In genomic region chr5:168489059-168489458, GRCh38 we compare ENCODE assay signal across 36 cellular contexts. TPM values are rescaled to one million over a fixed set of nuclear protein-coding genes. Genes with fewer than 3 reads are reported as not detected.
"Had no signal": no experiment of that assay in that cellular context is flagged by ENCODE, and none has a peak within 500 bp of the region (broad histone marks: within the 10 kb centered on the region; RNA-seq: fewer than 3 reads in every experiment).

No MANE protein-coding gene starts in this region.

- H3K4me3 ChIP-seq: adrenal gland, colonic mucosa, Peyer's patch had no signal

- H3K9me3 ChIP-seq: adrenal gland, colonic mucosa, Peyer's patch had no signal

- H3K4me1 ChIP-seq: colonic mucosa had no signal

- DNase-seq: activated CD4-positive, alpha-beta memory T cell treated with anti-CD3 and anti-CD28 coated beads, Interleukin-2, amount 10 ng/mL, durations not matched to agents 7 days and 5 days; activated CD4-positive, alpha-beta T cell treated with anti-CD3 and anti-CD28 coated beads for 1 hour; activated CD4-positive, alpha-beta T cell treated with anti-CD3 and anti-CD28 coated beads for 48 hours; activated CD4-positive, CD25-positive, alpha-beta regulatory T cell; activated CD8-positive, alpha-beta memory T cell treated with anti-CD3 and anti-CD28 coated beads for 24 hours; activated CD8-positive, alpha-beta memory T cell treated with anti-CD3 and anti-CD28 coated beads, Interleukin-2, amount 10 ng/mL, durations not matched to agents 7 days and 5 days; activated gamma-delta T cell treated with Interleukin-2 at 50 U/mL for 16 hours; activated naive CD4-positive, alpha-beta T cell treated with anti-CD3 and anti-CD28 coated beads for 36 hours; activated naive CD8-positive, alpha-beta T cell treated with anti-CD3 and anti-CD28 coated beads, Interleukin-2, amount 10 ng/mL, durations not matched to agents 7 days and 5 days; activated T-cell treated with anti-CD3 and anti-CD28 coated beads, Interleukin-2, amount 50 U/mL, for 24 hours; adrenal gland; brain microvascular endothelial cell; central memory CD4-positive, alpha-beta T cell; colonic mucosa; Karpas-422; KBM-7; NCI-H1105; NCI-H1417 treated with DMSO at 0.1 percent for 48 hours; NCI-H1694; NCI-H2029; NCI-H2171; NCI-H510A; NCI-H526; NCI-H748 treated with DMSO at 0.1 percent for 48 hours; NK-92 treated with Interleukin-12 subunit alpha and Interleukin-12 subunit beta, amount 100 ng/mL, for 24 hours; PC-3; Peyer's patch; RPMI8226; SIG-M5; SW 1271; T-helper 1 cell; T-helper 2 cell; T-helper 9 cell had no signal

- ATAC-seq: activated CD8-positive, alpha-beta memory T cell treated with anti-CD3 and anti-CD28 coated beads, Interleukin-2, amount 10 ng/mL, durations not matched to agents 7 days and 5 days; PC-3 had no signal

- H3K27me3 Mint-ChIP-seq: activated CD4-positive, alpha-beta memory T cell treated with anti-CD3 and anti-CD28 coated beads, Interleukin-2, amount 10 ng/mL, durations not matched to agents 7 days and 5 days; activated CD8-positive, alpha-beta memory T cell treated with anti-CD3 and anti-CD28 coated beads, Interleukin-2, amount 10 ng/mL, durations not matched to agents 7 days and 5 days; activated naive CD8-positive, alpha-beta T cell treated with anti-CD3 and anti-CD28 coated beads, Interleukin-2, amount 10 ng/mL, durations not matched to agents 7 days and 5 days; activated T-cell treated with anti-CD3 and anti-CD28 coated beads, Interleukin-2, amount 50 U/mL, for 24 hours had no signal

- H3K27me3 ChIP-seq: adrenal gland, brain microvascular endothelial cell, colonic mucosa, Peyer's patch had no signal

- H3K4me3 Mint-ChIP-seq: activated CD4-positive, alpha-beta memory T cell treated with anti-CD3 and anti-CD28 coated beads, Interleukin-2, amount 10 ng/mL, durations not matched to agents 7 days and 5 days; activated CD8-positive, alpha-beta memory T cell treated with anti-CD3 and anti-CD28 coated beads, Interleukin-2, amount 10 ng/mL, durations not matched to agents 7 days and 5 days; activated naive CD4-positive, alpha-beta T cell treated with anti-CD3 and anti-CD28 coated beads for 36 hours; activated naive CD8-positive, alpha-beta T cell treated with anti-CD3 and anti-CD28 coated beads, Interleukin-2, amount 10 ng/mL, durations not matched to agents 7 days and 5 days had no signal

- H3K27ac Mint-ChIP-seq: activated CD4-positive, alpha-beta memory T cell treated with anti-CD3 and anti-CD28 coated beads, Interleukin-2, amount 10 ng/mL, durations not matched to agents 7 days and 5 days; activated CD8-positive, alpha-beta memory T cell treated with anti-CD3 and anti-CD28 coated beads, Interleukin-2, amount 10 ng/mL, durations not matched to agents 7 days and 5 days; activated naive CD4-positive, alpha-beta T cell treated with anti-CD3 and anti-CD28 coated beads for 36 hours; activated T-helper 1 cell treated with anti-CD3 and anti-CD28 coated beads, Interleukin-12 subunit alpha, Interleukin-12 subunit beta, Interleukin-2, Interleukin-4 antibody, amounts not matched to agents 30 ng/mL and 10 ng/mL and 1 ng/mL, durations not matched to agents 14 hours and 24 hours and 36 hours had no signal

- H3K9me3 Mint-ChIP-seq: activated CD4-positive, alpha-beta memory T cell treated with anti-CD3 and anti-CD28 coated beads, Interleukin-2, amount 10 ng/mL, durations not matched to agents 7 days and 5 days; activated naive CD4-positive, alpha-beta T cell treated with anti-CD3 and anti-CD28 coated beads for 36 hours; activated naive CD8-positive, alpha-beta T cell treated with anti-CD3 and anti-CD28 coated beads, Interleukin-2, amount 10 ng/mL, durations not matched to agents 7 days and 5 days; activated T-cell treated with anti-CD3 and anti-CD28 coated beads, Interleukin-2, amount 50 U/mL, for 24 hours; activated T-helper 1 cell treated with anti-CD3 and anti-CD28 coated beads, Interleukin-12 subunit alpha, Interleukin-12 subunit beta, Interleukin-2, Interleukin-4 antibody, amounts not matched to agents 30 ng/mL and 10 ng/mL and 1 ng/mL, durations not matched to agents 14 hours and 24 hours and 36 hours had no signal

- H3K27ac ChIP-seq: adrenal gland, brain microvascular endothelial cell, colonic mucosa, Peyer's patch, VCaP had no signal

RNA-seq across cellular contexts. Expression of gene FBLL1, which starts 40.0 kb away (rescaled TPM):
- total RNA-seq: activated CD8-positive, alpha-beta memory T cell treated with anti-CD3 and anti-CD28 coated beads, Interleukin-2, amount 10 ng/mL, durations not matched to agents 7 days and 5 days; activated naive CD8-positive, alpha-beta T cell treated with anti-CD3 and anti-CD28 coated beads, Interleukin-2, amount 10 ng/mL, durations not matched to agents 7 days and 5 days; MCF 10A had no signal
